Comparison of ENCODE assay signal across 8 cellular contexts in the genomic region with DNA sequence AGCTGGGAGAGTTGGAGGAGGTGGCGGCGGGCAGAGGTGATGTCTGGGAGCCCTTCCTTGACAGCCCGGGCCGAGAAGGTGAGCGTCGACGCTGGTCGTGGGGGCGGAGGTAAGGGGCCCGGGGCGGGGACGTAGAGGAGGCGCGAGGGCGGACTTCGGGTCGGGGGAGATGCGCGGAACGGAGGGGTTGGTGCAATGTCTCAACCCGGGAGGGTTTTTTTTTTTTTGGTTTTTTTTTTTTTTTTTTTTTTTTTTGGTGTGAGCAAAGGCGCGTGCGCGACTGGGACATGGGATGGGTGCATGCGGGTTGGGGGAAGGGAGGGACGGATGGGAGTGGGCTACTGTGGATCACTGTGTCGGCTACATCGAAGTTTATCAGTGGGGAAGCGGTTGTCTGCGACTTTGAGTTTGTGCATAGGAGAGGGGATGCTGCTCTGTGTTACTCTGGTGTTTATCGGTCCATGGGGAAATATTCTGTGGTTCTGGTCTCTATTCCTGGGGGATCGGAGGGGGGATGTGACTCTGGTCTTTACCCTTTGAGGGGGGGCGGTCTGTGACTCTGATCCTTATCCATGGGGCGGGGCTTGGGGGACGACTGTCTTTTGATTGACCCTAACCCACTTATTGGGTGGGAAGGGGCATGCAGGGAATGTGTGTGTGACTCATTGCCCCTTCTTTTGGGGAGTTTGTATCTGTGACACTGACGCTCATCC. TPM values are rescaled to one million over a fixed set of nuclear protein-coding genes. Genes with fewer than 3 reads are reported as not detected.
DNase-seq lines count a peak whose midpoint lies in the region; ATAC-seq and TF ChIP-seq lines count a peak whose summit lies in the region.

No MANE protein-coding gene starts in this region.

- ATAC-seq in GM18498 (IDR thresholded peaks at IDR 0.05; ENCODE audit: unreplicated experiment) (peak; percentile 33), HG03097 (IDR thresholded peaks at IDR 0.05; ENCODE audit: low FRiP score, unreplicated experiment) (no peak)

- H3K27ac ChIP-seq in duodenal mucosa (ENCODE audit: low read depth, low read length), result peak overlapping the region; percentile 97
- peak overlapping the region; percentile 95 for H3K27ac ChIP-seq in mesodermal cell (ENCODE audit: low read depth, low read length, severe bottlenecking)

- H3K27ac Mint-ChIP-seq in HFFc6, result peak overlapping the region; percentile 98

- H3K36me3 ChIP-seq in NT2/D1 (ENCODE audit: insufficient read depth, insufficient read length, low read length) (peaks cover 50% of the 10 kb centered on the region), duodenal mucosa (ENCODE audit: control insufficient read depth in 1 of 2, insufficient read depth in 2 of 2, low read length in 2 of 2) (peaks cover 0 to 20% of the 10 kb centered on the region in 2 donors), mesodermal cell (ENCODE audit: control insufficient read depth, insufficient read depth, low read length) (peaks cover 29% of the 10 kb centered on the region)

- peak overlapping the region; percentile 99 for H3K4me3 Mint-ChIP-seq in HFFc6

- H3K4me3 ChIP-seq in NT2/D1 (ENCODE audit: insufficient read length, low read depth) (peak overlapping the region; percentile 93), duodenal mucosa (ENCODE audit: low read depth in 1 of 2, low read length in 2 of 2) (peak overlapping the region; percentile 83 to 87), mesodermal cell (ENCODE audit: extremely low read depth, insufficient read depth, low read length, poor library complexity, severe bottlenecking) (peak overlapping the region; percentile 60)

- H3K9ac ChIP-seq in NT2/D1 (ENCODE audit: insufficient read length, low read depth), result peak overlapping the region; percentile 96
- H3K9ac ChIP-seq in duodenal mucosa (ENCODE audit: low read depth in 1 of 2, low read length in 2 of 2), result peak overlapping the region; percentile 77 to 79

- H3K9me3 ChIP-seq in NT2/D1 (ENCODE audit: insufficient read depth, low read length) (no peaks in the 10 kb centered on the region), duodenal mucosa (ENCODE audit: control insufficient read depth in 1 of 2, low read length in 2 of 2) (no peaks in the 10 kb centered on the region), mesodermal cell (ENCODE audit: control insufficient read depth, low read length) (no peaks in the 10 kb centered on the region)

- H3K4me1 ChIP-seq in NT2/D1 (ENCODE audit: insufficient read depth, insufficient read length) (peaks cover 9% of the 10 kb centered on the region), duodenal mucosa (ENCODE audit: control insufficient read depth in 1 of 2, insufficient read depth in 2 of 2, low read length in 2 of 2) (peaks cover 20 to 21% of the 10 kb centered on the region in 2 donors), mesodermal cell (ENCODE audit: control insufficient read depth, insufficient read depth, low read length, poor library complexity, severe bottlenecking) (no peaks in the 10 kb centered on the region)

- no peaks in the 10 kb centered on the region; the same call in 1 of the 2 replicates for H3K27me3 Mint-ChIP-seq in HFFc6 (ENCODE audit: insufficient read depth)

- H3K27me3 ChIP-seq in NT2/D1 (ENCODE audit: insufficient read depth, insufficient read length) (no peaks in the 10 kb centered on the region), duodenal mucosa (ENCODE audit: control insufficient read depth in 1 of 2, insufficient read depth in 2 of 2, low read length in 2 of 2) (no peaks in the 10 kb centered on the region)

- DNase-seq in HFFc6 (no peak), NT2/D1 (ENCODE audit: low read depth, low spot score) (no peak), GOT3 (lab: John Stamatoyannopoulos, UW) (no peak), glomerular visceral epithelial cell (ENCODE audit: extremely low spot score) (no peak)

- peaks cover 9% of the 10 kb centered on the region for H3K4me1 Mint-ChIP-seq in HFFc6 (ENCODE audit: low read depth)

- peaks cover 4% of the 10 kb centered on the region; the same call in 1 of the 2 replicates for H3K36me3 Mint-ChIP-seq in HFFc6 (ENCODE audit: low read depth)

- no peak for TF ChIP-seq CTCF in HFFc6 (IDR thresholded peaks at IDR 0.05)

- no peaks in the 10 kb centered on the region for H3K9me3 Mint-ChIP-seq in HFFc6

- WGBS in mesodermal cell (ENCODE audit: insufficient coverage in 2 of 2), 2 experiments, result 0% methylated on average over 8 of the region's 37 CpGs; no CpG with 5 or more reads in 1 of the 2 experiments

RNA-seq across cellular contexts. Expression of a gene that starts 0.5 kb away (rescaled TPM):
- 10 to 100 TPM; 38.8 to 44.3 (median 41.7) TPM for total RNA-seq in HFFc6 (2021; fragmentation: NEBNext Ultra II Directional; extraction: Animal tissue kit (Norgen Biotek cat#: 25700))
- 54.0 TPM for polyA plus RNA-seq in mesodermal cell (2013, experiment 1 of 2)
- 44.6 TPM for polyA plus RNA-seq in mesodermal cell (2013, experiment 2 of 2)

RNA-seq across cellular contexts. Expression of a gene that starts 1.1 kb away (rescaled TPM):
- total RNA-seq in HFFc6 (2021; fragmentation: NEBNext Ultra II Directional; extraction: Animal tissue kit (Norgen Biotek cat#: 25700)), result 10 to 100 TPM; 80.0 to 88.8 (median 84.4) TPM
- 106 TPM for polyA plus RNA-seq in mesodermal cell (2013, experiment 1 of 2)
- 92.0 TPM for polyA plus RNA-seq in mesodermal cell (2013, experiment 2 of 2)

RNA-seq across cellular contexts. Expression of a gene that starts 48.1 kb away (rescaled TPM):
- total RNA-seq in HFFc6 (2021; fragmentation: NEBNext Ultra II Directional; extraction: Animal tissue kit (Norgen Biotek cat#: 25700)), result 100 to 1,000 TPM; 268 to 291 (median 282) TPM
- 247 TPM for polyA plus RNA-seq in mesodermal cell (2013, experiment 1 of 2)
- 210 TPM for polyA plus RNA-seq in mesodermal cell (2013, experiment 2 of 2)
